ENCODE assay signal across 8 cellular contexts in genomic region chr4:142405021-142405991, GRCh38.
DNase-seq lines count a peak whose midpoint lies in the region; ATAC-seq and TF ChIP-seq lines count a peak whose summit lies in the region.

No MANE protein-coding gene starts in this region.

- no peaks in the 10 kb centered on the region for H3K36me3 ChIP-seq in thymus (ENCODE audit: control insufficient read depth, insufficient read depth)

- peak overlapping the region; percentile 98 for H3K27ac Mint-ChIP-seq in HFFc6
- peak overlapping the region in 1 of 2 donors; percentile 84 for H3K27ac Mint-ChIP-seq in natural killer cell

- H3K36me3 Mint-ChIP-seq in HFFc6 (ENCODE audit: low read depth) (peaks cover 25% of the 10 kb centered on the region), natural killer cell (no peaks in the 10 kb centered on the region)

- H3K9me3 Mint-ChIP-seq in HFFc6 = no peaks in the 10 kb centered on the region
- no peaks in the 10 kb centered on the region for H3K9me3 Mint-ChIP-seq in natural killer cell

- no peak for TF ChIP-seq CTCF in HFFc6 (IDR thresholded peaks at IDR 0.05)
- no peak for TF ChIP-seq CTCF in natural killer cell (IDR thresholded peaks at IDR 0.05)

- H3K27me3 ChIP-seq in thymus (ENCODE audit: control insufficient read depth, insufficient read depth) = no peaks in the 10 kb centered on the region

- H3K4me3 Mint-ChIP-seq in HFFc6 (peak overlapping the region; percentile 97), natural killer cell (peak overlapping the region; percentile 89)

- peaks cover 81% of the 10 kb centered on the region for H3K4me1 Mint-ChIP-seq in HFFc6 (ENCODE audit: low read depth)
- peaks cover 28 to 29% of the 10 kb centered on the region in 2 donors for H3K4me1 Mint-ChIP-seq in natural killer cell

- 2% methylated on average over 14 of the region's 14 CpGs for whole genome bisulfite sequencing in thymus

- H3K4me1 ChIP-seq in thymus (ENCODE audit: control insufficient read depth, insufficient read depth, low read length) = peaks cover 20% of the 10 kb centered on the region

- H3K27me3 Mint-ChIP-seq in HFFc6 (ENCODE audit: insufficient read depth) (peaks cover 3% of the 10 kb centered on the region), natural killer cell (ENCODE audit: low read depth in 2 of 2) (peaks cover 0 to 3% of the 10 kb centered on the region in 2 donors)

- intact Hi-C loops in natural killer cell (cut with micrococcal nuclease) = no loop called here

- H3K27ac ChIP-seq in thymus (ENCODE audit: low read depth) = peak overlapping the region; percentile 38

- DNase-seq in GM04504 (ENCODE audit: low read depth) (peak; percentile 69), HFFc6 (peak; percentile 81), NCI-H82 (lab: John Stamatoyannopoulos, UW) (peak; percentile 73), activated T-cell treated with anti-CD3 and anti-CD28 coated beads for 4 hours (peak; percentile 31), natural killer cell (peak; percentile 17), NCI-H2107 treated with DMSO at 0.1 percent for 48 hours (lab: John Stamatoyannopoulos, UW; ENCODE audit: unreplicated experiment) (no peak)

- no peaks in the 10 kb centered on the region for H3K9me3 ChIP-seq in thymus (ENCODE audit: control insufficient read depth)

- ATAC-seq in esophagus mucosa (peak; percentile 85), natural killer cell (peak; percentile 31 to 70 (median 64))

- H3K4me3 ChIP-seq in thymus (ENCODE audit: low read length) = peak overlapping the region; percentile 43
